8 cellular contexts compared by ENCODE assay signal in genomic region chr3:52197499-52197841, GRCh38. TPM values are rescaled to one million over a fixed set of nuclear protein-coding genes. Genes with fewer than 3 reads are reported as not detected.
DNase-seq lines count a peak whose midpoint lies in the region; ATAC-seq, FAIRE-seq and TF ChIP-seq lines count a peak whose summit lies in the region.

No MANE protein-coding gene starts in this region.

- no peak for TF ChIP-seq RAD21 in GM12878 (IDR thresholded peaks at IDR 0.05; ENCODE audit: insufficient read depth, low read depth, low read length)

- peaks cover 0 to 4% of the 10 kb centered on the region in 2 experiments; a peak in 1 of 4 replicates for H3K36me3 ChIP-seq in GM12878 (ENCODE audit: control insufficient read depth in 2 of 2, insufficient read depth in 2 of 2, low read length in 1 of 2)
- H3K36me3 ChIP-seq in lower lobe of right lung: peaks cover 30% of the 10 kb centered on the region
- H3K36me3 ChIP-seq in urinary bladder (ENCODE audit: insufficient read depth): peaks cover under 1% of the 10 kb centered on the region

- WGBS in GM12878 (ENCODE audit: insufficient coverage, insufficient replicate concordance, low lambda C conversion rate, missing lambda C conversion rate): 38% methylated on average over 10 of the region's 10 CpGs
- WGBS in urinary bladder: 36% methylated on average over 10 of the region's 10 CpGs

- no peak for DNase-seq in activated naive CD4-positive, alpha-beta T cell treated with Interleukin-2 at 50 U/mL for 16 hours
- DNase-seq in GM12878 (ENCODE audit: low read depth, low spot score): no peak
- DNase-seq in lower lobe of right lung: no peak
- no peak for DNase-seq in KBM-7
- no peak for DNase-seq in activated effector memory CD4-positive, alpha-beta T cell treated with anti-CD3 and anti-CD28 coated beads, Interleukin-2, amount 50 U/mL, for 16 hours
- no peak for DNase-seq in NCI-H510A treated with DMSO at 0.1 percent for 48 hours (lab: John Stamatoyannopoulos, UW)

- POLR2A ChIA-PET in GM12878 (lab: Charles Lee): interaction anchor here (1.1 to 1.3 kb wide), 3 partner anchors 28 to 215 kb away, joined by 3 to 5 read pairs (median 3); partner anchors contain the start of gene TLR9

- peak overlapping the region; percentile 57 for H3K9ac ChIP-seq in GM12878 (ENCODE audit: control insufficient read depth, insufficient read depth, low read length)

- intact Hi-C loops in GM12878 (cut with micrococcal nuclease; ENCODE audit: unreplicated experiment): no loop called here
- intact Hi-C loops in lower lobe of right lung (cut with DNase I): no loop called here

- peak overlapping the region; percentile 71 for H3K27ac ChIP-seq in GM12878 (ENCODE audit: control insufficient read depth, insufficient read depth)
- H3K27ac ChIP-seq in lower lobe of right lung: peak overlapping the region; percentile 91
- no peak overlapping the region for H3K27ac ChIP-seq in urinary bladder (ENCODE audit: low read depth)

- no peak for TF ChIP-seq CTCF in GM12878 (IDR thresholded peaks at IDR 0.05 in 2 of 3, conservative IDR thresholded peaks at IDR 0.05 in 1 of 3; ENCODE audit: control insufficient read depth in 2 of 3, extremely low read depth in 1 of 3, insufficient read depth in 1 of 3, low read depth in 3 of 3, low read length in 3 of 3)
- no peak for TF ChIP-seq CTCF in lower lobe of right lung (IDR thresholded peaks at IDR 0.05)

- peaks cover 8% of the 10 kb centered on the region for H3K36me3 Mint-ChIP-seq in activated naive CD4-positive, alpha-beta T cell treated with anti-CD3 and anti-CD28 coated beads, Interleukin-2, amount 50 U/mL, for 24 hours

- H3K4me3 ChIP-seq in GM12878 (peak overlapping the region; percentile 40; the same call in 1 of the 2 replicates), lower lobe of right lung (peak overlapping the region; percentile 99), urinary bladder (ENCODE audit: low read depth, low read length) (peak overlapping the region; percentile 63)

- H3K79me2 ChIP-seq in GM12878 (ENCODE audit: control insufficient read depth, insufficient read depth, low read length): peaks cover 21% of the 10 kb centered on the region

- peak overlapping the region; percentile 86 for H3K4me3 Mint-ChIP-seq in activated naive CD4-positive, alpha-beta T cell treated with anti-CD3 and anti-CD28 coated beads, Interleukin-2, amount 50 U/mL, for 24 hours

- H3K9me3 ChIP-seq in GM12878 (replicated peaks; ENCODE audit: control insufficient read depth, insufficient read depth, low read length) (no peaks in the 10 kb centered on the region), lower lobe of right lung (no peaks in the 10 kb centered on the region)

- ATAC-seq in GM12878: no peak
- peak; percentile 0 to 2 for ATAC-seq in lower lobe of right lung

- H3K4me1 Mint-ChIP-seq in activated naive CD4-positive, alpha-beta T cell treated with anti-CD3 and anti-CD28 coated beads, Interleukin-2, amount 50 U/mL, for 24 hours: peaks cover 48% of the 10 kb centered on the region

- TF ChIP-seq EP300 in GM12878 (IDR thresholded peaks at IDR 0.05; ENCODE audit: borderline replicate concordance in 1 of 2, control insufficient read depth in 1 of 2, low read depth in 2 of 2, low read length in 2 of 2): no peak

- peak overlapping the region; percentile 91 for H2AFZ ChIP-seq in GM12878 (ENCODE audit: control insufficient read depth, low read depth, low read length)

- in situ Hi-C loops in GM12878 (cut with MboI) (no loop called here), KBM-7 (cut with MboI; ENCODE audit: low pct_unique_long_range_greater_than_20kb, low sequenced_read_pairs) (no loop called here)

- no peak for FAIRE-seq in GM12878 (lab: Jason Lieb, UNC)

- H3K9me3 Mint-ChIP-seq in activated naive CD4-positive, alpha-beta T cell treated with anti-CD3 and anti-CD28 coated beads, Interleukin-2, amount 50 U/mL, for 24 hours: no peaks in the 10 kb centered on the region

- peak overlapping the region; percentile 91 for H3K27ac Mint-ChIP-seq in activated naive CD4-positive, alpha-beta T cell treated with anti-CD3 and anti-CD28 coated beads, Interleukin-2, amount 50 U/mL, for 24 hours

- RAD21 ChIA-PET in GM12878 (lab: Charles Lee; ENCODE audit: unreplicated experiment): interaction anchor here (1.3 kb wide), 1 partner anchor 42 kb away, joined by 4 read pairs; no protein-coding TSS in a partner anchor

- CTCF ChIA-PET in GM12878 (lab: Yijun Ruan, JAX): interaction anchor here (1.1 to 1.8 kb wide), 4 partner anchors 23 to 142 kb away, joined by 3 to 4 read pairs (median 4); no protein-coding TSS in a partner anchor

- H3K4me1 ChIP-seq in GM12878 (ENCODE audit: control insufficient read depth, insufficient read depth, low read length) (peaks cover 34% of the 10 kb centered on the region), lower lobe of right lung (peaks cover 79% of the 10 kb centered on the region), urinary bladder (ENCODE audit: insufficient read depth) (peaks cover 3% of the 10 kb centered on the region)

- SMC1A ChIA-PET in GM12878 (lab: Charles Lee; ENCODE audit: uncharacterized antibody, unreplicated experiment): interaction anchor here (1.6 kb wide), 1 partner anchor 11 kb away, joined by 3 read pairs; no protein-coding TSS in a partner anchor

- no peaks in the 10 kb centered on the region for H3K27me3 ChIP-seq in GM12878 (replicated peaks in 1 of 2; ENCODE audit: control insufficient read depth in 2 of 2, insufficient read depth in 2 of 2, low read length in 1 of 2)
- H3K27me3 ChIP-seq in lower lobe of right lung (ENCODE audit: low read depth): no peaks in the 10 kb centered on the region

- peak overlapping the region; percentile 88 for H3K4me2 ChIP-seq in GM12878 (ENCODE audit: control insufficient read depth, insufficient read depth)

- no peaks in the 10 kb centered on the region for H4K20me1 ChIP-seq in GM12878 (ENCODE audit: control insufficient read depth, insufficient read depth)

- BruUV-seq in GM12878 (replicated peaks; lab: Mats Ljungman, UMichigan): TSS peak; percentile 88

- no peaks in the 10 kb centered on the region for H3K27me3 Mint-ChIP-seq in activated naive CD4-positive, alpha-beta T cell treated with anti-CD3 and anti-CD28 coated beads, Interleukin-2, amount 50 U/mL, for 24 hours

- no peak for TF ChIP-seq POLR2A in GM12878 (IDR thresholded peaks at IDR 0.05; ENCODE audit: low read depth, low read length)

RNA-seq across cellular contexts. Expression of gene ALAS1, which starts 0.5 kb away (rescaled TPM):
- 28.6 and 30.9 TPM in 2 replicates for total RNA-seq in GM12878 (2013; cell fraction: nucleolus; rRNA removed)
- 77.4 and 89.8 TPM in 2 replicates for total RNA-seq in GM12878 (2014; rRNA removed)
- 69.5 and 69.9 TPM in 2 replicates for total RNA-seq in GM12878 (2014; rRNA removed; fragmentation: Illumina TruSeq; extraction: Trizol)
- total RNA-seq in GM12878 (2021): 75.4 and 75.9 TPM in 2 replicates
- polyA plus RNA-seq in GM12878 (2011; ENCODE audit: low read depth): 39.1 TPM
- 78.1 and 95.0 TPM in 2 replicates for polyA plus RNA-seq in GM12878 (2011; rRNA removed)
- 143 and 164 TPM in 2 replicates for polyA plus RNA-seq in GM12878 (2011; cell fraction: cytosol; rRNA removed)
- polyA plus RNA-seq in GM12878 (2011; cell fraction: nucleus; rRNA removed): 63.6 and 72.3 TPM in 2 replicates
- polyA plus RNA-seq in GM12878 (2012): 43.2 and 54.2 TPM in 2 replicates
- polyA plus RNA-seq in GM12878 (2014; fragmentation: Illumina TruSeq; extraction: Trizol): 73.0 and 103 TPM in 2 replicates
- polyA plus RNA-seq in GM12878 (2014; fragmentation: Nextera tagmentation; extraction: Ambion mirVana): 100 to 1,000 TPM; 111 to 115 TPM
- 78.6 and 93.1 TPM in 2 replicates for polyA plus RNA-seq in GM12878 (2014; rRNA removed)
- polyA plus RNA-seq in GM12878 (2016; fragmentation: Nextera tagmentation; extraction: Ambion mirVana): 100 to 1,000 TPM in 1 of 2 experiments, 10 to 100 TPM in 1; 88.4 to 102 TPM
- polyA minus RNA-seq in GM12878 (2011; rRNA and poly(A)+ RNA removed): 58.7 and 81.0 TPM in 2 replicates
- polyA minus RNA-seq in GM12878 (2011; cell fraction: cytosol; rRNA and poly(A)+ RNA removed): 27.3 and 33.2 TPM in 2 replicates
- polyA minus RNA-seq in GM12878 (2011; cell fraction: nucleus; rRNA and poly(A)+ RNA removed): 10.6 and 24.6 TPM in 2 replicates
- 103 TPM for total RNA-seq in lower lobe of right lung
- 24.1 TPM for total RNA-seq in urinary bladder
- polyA plus RNA-seq in urinary bladder: 56.7 TPM

RNA-seq across cellular contexts. Expression of gene TLR9, which starts 28.0 kb away (rescaled TPM):
- total RNA-seq in GM12878 (2013; cell fraction: nucleolus; rRNA removed): 0.51 and 1.6 TPM in 2 replicates
- total RNA-seq in GM12878 (2014; rRNA removed) (0.22 and 0.51 TPM in 2 replicates), GM12878 (2014; rRNA removed; fragmentation: Illumina TruSeq; extraction: Trizol) (0.14 and 0.22 TPM in 2 replicates), GM12878 (2021) (4.8 and 6.9 TPM in 2 replicates), lower lobe of right lung (1.0 TPM), urinary bladder (0.11 TPM)
- polyA plus RNA-seq in GM12878 (2011; ENCODE audit: low read depth): 2.1 TPM
- polyA plus RNA-seq in GM12878 (2011; rRNA removed) (0.03 and 0.11 TPM in 2 replicates), GM12878 (2014; fragmentation: Illumina TruSeq; extraction: Trizol) (0.53 TPM in 1 of 2 replicates, not detected in the other), GM12878 (2014; fragmentation: Nextera tagmentation; extraction: Ambion mirVana) (under 1 TPM in 1 of 2 experiments, not detected in 1; 0.10 TPM), GM12878 (2014; rRNA removed) (1.1 and 1.5 TPM in 2 replicates), GM12878 (2016; fragmentation: Nextera tagmentation; extraction: Ambion mirVana) (1 to 10 TPM in 1 of 2 experiments, under 1 TPM in 1; 0.82 to 1.2 TPM), urinary bladder (0.33 TPM)
- polyA plus RNA-seq in GM12878 (2011; cell fraction: cytosol; rRNA removed): 0.15 and 0.24 TPM in 2 replicates
- polyA plus RNA-seq in GM12878 (2011; cell fraction: nucleus; rRNA removed): 0.64 and 1.0 TPM in 2 replicates
- 4.5 TPM in 2 replicates for polyA plus RNA-seq in GM12878 (2012)
- polyA minus RNA-seq in GM12878 (2011; rRNA and poly(A)+ RNA removed): 0.15 TPM in 1 of 2 replicates, not detected in the other
- polyA minus RNA-seq in GM12878 (2011; cell fraction: cytosol; rRNA and poly(A)+ RNA removed): 0.42 TPM in 1 of 2 replicates, not detected in the other
- polyA minus RNA-seq in GM12878 (2011; cell fraction: nucleus; rRNA and poly(A)+ RNA removed): 0.10 TPM in 1 of 2 replicates, not detected in the other

RNA-seq across cellular contexts. Expression of gene TWF2, which starts 41.5 kb away (rescaled TPM):
- total RNA-seq in GM12878 (2013; cell fraction: nucleolus; rRNA removed): 11.4 and 12.4 TPM in 2 replicates
- total RNA-seq in GM12878 (2014; rRNA removed) (67.7 and 81.3 TPM in 2 replicates), GM12878 (2014; rRNA removed; fragmentation: Illumina TruSeq; extraction: Trizol) (34.7 and 37.5 TPM in 2 replicates), GM12878 (2021) (88.1 and 88.2 TPM in 2 replicates), lower lobe of right lung (62.2 TPM), urinary bladder (36.7 TPM)
- polyA plus RNA-seq in GM12878 (2011; ENCODE audit: low read depth): 26.2 TPM
- polyA plus RNA-seq in GM12878 (2011; rRNA removed) (30.3 and 56.6 TPM in 2 replicates), GM12878 (2014; fragmentation: Illumina TruSeq; extraction: Trizol) (9.8 and 38.5 TPM in 2 replicates), GM12878 (2014; fragmentation: Nextera tagmentation; extraction: Ambion mirVana) (1 to 10 TPM in 1 of 2 experiments, under 1 TPM in 1; 0.16 to 3.4 TPM), GM12878 (2014; rRNA removed) (106 and 113 TPM in 2 replicates), GM12878 (2016; fragmentation: Nextera tagmentation; extraction: Ambion mirVana) (10 to 100 TPM; 80.4 to 90.5 TPM), urinary bladder (75.3 TPM)
- 115 and 164 TPM in 2 replicates for polyA plus RNA-seq in GM12878 (2011; cell fraction: cytosol; rRNA removed)
- polyA plus RNA-seq in GM12878 (2011; cell fraction: nucleus; rRNA removed): 78.7 and 103 TPM in 2 replicates
- 46.6 and 50.7 TPM in 2 replicates for polyA plus RNA-seq in GM12878 (2012)
- 40.5 and 76.6 TPM in 2 replicates for polyA minus RNA-seq in GM12878 (2011; rRNA and poly(A)+ RNA removed)
- 25.4 and 34.2 TPM in 2 replicates for polyA minus RNA-seq in GM12878 (2011; cell fraction: cytosol; rRNA and poly(A)+ RNA removed)
- 11.8 and 16.6 TPM in 2 replicates for polyA minus RNA-seq in GM12878 (2011; cell fraction: nucleus; rRNA and poly(A)+ RNA removed)

RNA-seq across cellular contexts. Expression of gene POC1A, which starts 43.2 kb away (rescaled TPM):
- 10.8 and 12.3 TPM in 2 replicates for total RNA-seq in GM12878 (2013; cell fraction: nucleolus; rRNA removed)
- total RNA-seq in GM12878 (2014; rRNA removed) (29.8 and 30.0 TPM in 2 replicates), GM12878 (2014; rRNA removed; fragmentation: Illumina TruSeq; extraction: Trizol) (14.6 and 15.6 TPM in 2 replicates), GM12878 (2021) (22.9 and 23.4 TPM in 2 replicates), lower lobe of right lung (2.7 TPM), urinary bladder (4.2 TPM)
- 7.9 TPM for polyA plus RNA-seq in GM12878 (2011; ENCODE audit: low read depth)
- polyA plus RNA-seq in GM12878 (2011; rRNA removed) (13.6 and 19.7 TPM in 2 replicates), GM12878 (2014; fragmentation: Illumina TruSeq; extraction: Trizol) (16.4 and 24.1 TPM in 2 replicates), GM12878 (2014; fragmentation: Nextera tagmentation; extraction: Ambion mirVana) (10 to 100 TPM in 1 of 2 experiments, 1 to 10 TPM in 1; 8.5 to 13.0 TPM), GM12878 (2014; rRNA removed) (26.5 and 27.2 TPM in 2 replicates), GM12878 (2016; fragmentation: Nextera tagmentation; extraction: Ambion mirVana) (10 to 100 TPM; 42.3 to 49.8 TPM), urinary bladder (2.5 TPM)
- polyA plus RNA-seq in GM12878 (2011; cell fraction: cytosol; rRNA removed): 25.1 and 32.3 TPM in 2 replicates
- 34.4 and 38.8 TPM in 2 replicates for polyA plus RNA-seq in GM12878 (2011; cell fraction: nucleus; rRNA removed)
- polyA plus RNA-seq in GM12878 (2012): 10.5 and 12.0 TPM in 2 replicates
- 26.1 and 31.7 TPM in 2 replicates for polyA minus RNA-seq in GM12878 (2011; rRNA and poly(A)+ RNA removed)
- polyA minus RNA-seq in GM12878 (2011; cell fraction: cytosol; rRNA and poly(A)+ RNA removed): 6.1 and 8.1 TPM in 2 replicates
- polyA minus RNA-seq in GM12878 (2011; cell fraction: nucleus; rRNA and poly(A)+ RNA removed): 14.5 and 19.8 TPM in 2 replicates

RNA-seq across cellular contexts. Expression of gene PPM1M, which starts 48.1 kb away (rescaled TPM):
- 10.4 and 10.8 TPM in 2 replicates for total RNA-seq in GM12878 (2013; cell fraction: nucleolus; rRNA removed)
- total RNA-seq in GM12878 (2014; rRNA removed) (15.7 and 16.3 TPM in 2 replicates), GM12878 (2014; rRNA removed; fragmentation: Illumina TruSeq; extraction: Trizol) (14.1 TPM in 2 replicates), GM12878 (2021) (24.8 and 25.9 TPM in 2 replicates), lower lobe of right lung (53.4 TPM), urinary bladder (12.3 TPM)
- polyA plus RNA-seq in GM12878 (2011; ENCODE audit: low read depth): 11.0 TPM
- polyA plus RNA-seq in GM12878 (2011; rRNA removed) (19.2 and 21.1 TPM in 2 replicates), GM12878 (2014; fragmentation: Illumina TruSeq; extraction: Trizol) (19.8 and 24.3 TPM in 2 replicates), GM12878 (2014; fragmentation: Nextera tagmentation; extraction: Ambion mirVana) (10 to 100 TPM in 1 of 2 experiments, 1 to 10 TPM in 1; 7.5 to 15.3 TPM), GM12878 (2014; rRNA removed) (23.1 and 24.3 TPM in 2 replicates), GM12878 (2016; fragmentation: Nextera tagmentation; extraction: Ambion mirVana) (1 to 10 TPM; 7.3 to 9.5 TPM), urinary bladder (27.1 TPM)
- 26.1 and 26.4 TPM in 2 replicates for polyA plus RNA-seq in GM12878 (2011; cell fraction: cytosol; rRNA removed)
- polyA plus RNA-seq in GM12878 (2011; cell fraction: nucleus; rRNA removed): 55.4 and 72.9 TPM in 2 replicates
- polyA plus RNA-seq in GM12878 (2012): 16.3 and 19.2 TPM in 2 replicates
- 28.2 and 35.1 TPM in 2 replicates for polyA minus RNA-seq in GM12878 (2011; rRNA and poly(A)+ RNA removed)
- polyA minus RNA-seq in GM12878 (2011; cell fraction: cytosol; rRNA and poly(A)+ RNA removed): 3.9 and 5.3 TPM in 2 replicates
- polyA minus RNA-seq in GM12878 (2011; cell fraction: nucleus; rRNA and poly(A)+ RNA removed): 11.4 and 12.5 TPM in 2 replicates

Comparison
In these comparisons a context has a peak if more than half of its experiments do, and no peak if none do; other contexts are left out.
1. H3K4me3 ChIP-seq: peak in every context shown above with its lines; median percentile 99 in lower lobe of right lung; 63 in urinary bladder; 40 in GM12878.